21 cellular contexts compared by ENCODE assay signal in genomic region chr17:16818821-16819683, GRCh38.
"Had no signal": no experiment of that assay in that cellular context is flagged by ENCODE, and none has a peak within 500 bp of the region (broad histone marks: within the 10 kb centered on the region; RNA-seq: fewer than 3 reads in every experiment).

No MANE protein-coding gene starts in this region.

- H3K36me3 ChIP-seq: breast epithelium, neutrophil, tibial nerve, uterus had no signal

- H3K4me1 Mint-ChIP-seq: activated naive CD4-positive, alpha-beta T cell treated with anti-CD3 and anti-CD28 coated beads, Interleukin-2, amount 50 U/mL, for 24 hours; natural killer cell had no signal

- H3K27ac ChIP-seq: breast epithelium, foreskin keratinocyte, neutrophil, tibial nerve, uterus, VCaP had no signal

- ATAC-seq: activated T-cell treated with anti-CD3 and anti-CD28 coated beads, Interleukin-2, amount 50 U/mL, for 72 hours; foreskin keratinocyte; natural killer cell had no signal

- H3K36me3 Mint-ChIP-seq: activated naive CD4-positive, alpha-beta T cell treated with anti-CD3 and anti-CD28 coated beads, Interleukin-2, amount 50 U/mL, for 24 hours; natural killer cell had no signal

- H3K27me3 ChIP-seq: breast epithelium, foreskin keratinocyte, neutrophil, tibial nerve, uterus had no signal

- FAIRE-seq: astrocyte, keratinocyte had no signal

- DNase-seq: activated CD4-positive, alpha-beta T cell treated with anti-CD3 and anti-CD28 coated beads for 1 hour; activated CD8-positive, alpha-beta memory T cell treated with anti-CD3 and anti-CD28 coated beads for 24 hours; activated gamma-delta T cell; activated T-cell treated with anti-CD3 and anti-CD28 coated beads, Interleukin-2, amount 50 U/mL, for 72 hours; foreskin keratinocyte; glutamatergic neuron; natural killer cell; stimulated activated CD4-positive, alpha-beta T cell treated with anti-CD3 and anti-CD28 coated beads, Interleukin-12 subunit alpha, Interleukin-12 subunit beta, amount 100 ng/mL, for 4 hours; stimulated activated CD4-positive, alpha-beta T cell treated with anti-CD3 and anti-CD28 coated beads, Interleukin-1b, Interleukin-23, amount 100 ng/mL, for 48 hours; T-helper 2 cell; uterus had no signal

- H3K4me3 Mint-ChIP-seq: activated naive CD4-positive, alpha-beta T cell treated with anti-CD3 and anti-CD28 coated beads, Interleukin-2, amount 50 U/mL, for 24 hours; activated T-cell treated with anti-CD3 and anti-CD28 coated beads, Interleukin-2, amount 50 U/mL, for 72 hours; natural killer cell; stimulated activated naive CD8-positive, alpha-beta T cell treated with anti-CD3 and anti-CD28 coated beads, Interleukin-15, Interleukin-2, amounts not matched to agents 100 ng/mL and 50 ng/mL, for 24 hours had no signal

- H3K4me1 ChIP-seq: breast epithelium, uterus had no signal

- H3K9me3 ChIP-seq: breast epithelium, neutrophil, tibial nerve, uterus had no signal

- H3K4me3 ChIP-seq: breast epithelium, dorsolateral prefrontal cortex, lung, tibial nerve, uterus had no signal

- H3K27ac Mint-ChIP-seq: activated naive CD4-positive, alpha-beta T cell treated with anti-CD3 and anti-CD28 coated beads, Interleukin-2, amount 50 U/mL, for 24 hours; activated T-cell treated with anti-CD3 and anti-CD28 coated beads, Interleukin-2, amount 50 U/mL, for 72 hours; natural killer cell; stimulated activated naive CD8-positive, alpha-beta T cell treated with anti-CD3 and anti-CD28 coated beads, Interleukin-15, Interleukin-2, amounts not matched to agents 100 ng/mL and 50 ng/mL, for 24 hours had no signal

- H3K9me3 Mint-ChIP-seq: activated naive CD4-positive, alpha-beta T cell treated with anti-CD3 and anti-CD28 coated beads, Interleukin-2, amount 50 U/mL, for 24 hours; activated T-cell treated with anti-CD3 and anti-CD28 coated beads, Interleukin-2, amount 50 U/mL, for 72 hours; natural killer cell; stimulated activated naive CD8-positive, alpha-beta T cell treated with anti-CD3 and anti-CD28 coated beads, Interleukin-15, Interleukin-2, amounts not matched to agents 100 ng/mL and 50 ng/mL, for 24 hours had no signal
